Comparison of ENCODE assay signal across 9 cellular contexts in the genomic region with DNA sequence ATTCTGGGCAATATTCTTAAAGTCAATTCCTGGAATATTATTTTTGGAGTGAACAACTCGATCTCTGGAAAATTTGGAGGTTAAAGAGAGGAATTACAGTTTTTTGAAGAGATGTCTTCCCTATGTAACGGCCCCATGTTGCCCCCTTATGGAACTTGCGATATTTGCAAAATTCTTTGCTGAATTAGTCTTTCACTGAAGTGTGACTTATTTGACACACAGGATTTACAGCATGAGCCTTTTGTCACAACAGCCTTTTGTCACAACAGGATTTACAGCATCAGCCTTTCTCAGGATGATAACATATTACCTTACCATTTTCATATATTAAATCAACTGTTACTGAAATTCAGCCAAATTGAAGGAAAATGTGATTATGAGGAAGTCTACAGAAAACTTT. TPM values are rescaled to one million over a fixed set of nuclear protein-coding genes. Genes with fewer than 3 reads are reported as not detected.
A peak's percentile ranks its signal among the peaks of the same experiment; 100 is the strongest.
DNase-seq lines count a peak whose midpoint lies in the region; ATAC-seq and TF ChIP-seq lines count a peak whose summit lies in the region.
"Had no signal": no experiment of that assay in that cellular context is flagged by ENCODE, and none has a peak within 500 bp of the region (broad histone marks: within the 10 kb centered on the region; RNA-seq: fewer than 3 reads in every experiment).

No MANE protein-coding gene starts in this region.

- TF ChIP-seq CTCF in HFF-Myc (IDR thresholded peaks at IDR 0.05; ENCODE audit: low read depth, low read length, missing control alignments) (peak; percentile 56), thyroid gland (IDR thresholded peaks at IDR 0.05) (peak in 4 of 6 experiments; percentile 13 to 70 (median 46))

- H3K27me3 ChIP-seq in thyroid gland: no peaks in the 10 kb centered on the region

- no peaks in the 10 kb centered on the region for H3K9me3 ChIP-seq in thyroid gland

- POLR2A ChIA-PET in activated CD4-positive, alpha-beta T cell treated with anti-CD3 and anti-CD28 coated beads for 36 hours (lab: Charles Lee): no interaction called here
- POLR2A ChIA-PET in activated naive CD8-positive, alpha-beta T cell treated with anti-CD3 and anti-CD28 coated beads, Interleukin-2, amount 10 ng/mL, durations not matched to agents 7 days and 5 days (lab: Charles Lee): no interaction called here

- H3K27ac Mint-ChIP-seq in activated CD4-positive, alpha-beta T cell treated with anti-CD3 and anti-CD28 coated beads for 36 hours: no peak overlapping the region
- no peak overlapping the region for H3K27ac Mint-ChIP-seq in activated naive CD8-positive, alpha-beta T cell treated with anti-CD3 and anti-CD28 coated beads, Interleukin-2, amount 10 ng/mL, durations not matched to agents 7 days and 5 days
- H3K27ac Mint-ChIP-seq: CD8-positive, alpha-beta memory T cell had no signal

- H3K36me3 Mint-ChIP-seq in activated CD4-positive, alpha-beta T cell treated with anti-CD3 and anti-CD28 coated beads for 36 hours (ENCODE audit: low read depth): no peaks in the 10 kb centered on the region
- peaks cover 7% of the 10 kb centered on the region for H3K36me3 Mint-ChIP-seq in activated naive CD8-positive, alpha-beta T cell treated with anti-CD3 and anti-CD28 coated beads, Interleukin-2, amount 10 ng/mL, durations not matched to agents 7 days and 5 days

- H3K27ac ChIP-seq in thyroid gland: no peak overlapping the region

- no peaks in the 10 kb centered on the region for H3K9me3 Mint-ChIP-seq in activated CD4-positive, alpha-beta T cell treated with anti-CD3 and anti-CD28 coated beads for 36 hours (ENCODE audit: low read depth)
- H3K9me3 Mint-ChIP-seq in activated naive CD8-positive, alpha-beta T cell treated with anti-CD3 and anti-CD28 coated beads, Interleukin-2, amount 10 ng/mL, durations not matched to agents 7 days and 5 days: peaks cover 3% of the 10 kb centered on the region

- no peaks in the 10 kb centered on the region for H3K36me3 ChIP-seq in thyroid gland

- H3K27me3 Mint-ChIP-seq in activated CD4-positive, alpha-beta T cell treated with anti-CD3 and anti-CD28 coated beads for 36 hours: peaks cover 2% of the 10 kb centered on the region
- H3K27me3 Mint-ChIP-seq in activated naive CD8-positive, alpha-beta T cell treated with anti-CD3 and anti-CD28 coated beads, Interleukin-2, amount 10 ng/mL, durations not matched to agents 7 days and 5 days: peaks cover 49% of the 10 kb centered on the region

- no peak for TF ChIP-seq POLR2A in thyroid gland (IDR thresholded peaks at IDR 0.05)

- CTCF ChIA-PET in activated CD4-positive, alpha-beta T cell treated with anti-CD3 and anti-CD28 coated beads for 36 hours (lab: Charles Lee): interaction anchor here (0.7 to 5.8 kb wide), 7 partner anchors 17 to 143 kb away, joined by 3 to 34 read pairs (median 5); no protein-coding TSS in a partner anchor

- peaks cover 0 to 10% of the 10 kb centered on the region in 2 donors for H3K4me1 ChIP-seq in thyroid gland

- intact Hi-C loops in activated CD4-positive, alpha-beta T cell treated with anti-CD3 and anti-CD28 coated beads for 36 hours (cut with DNase I, micrococcal nuclease): loop anchor here (1.0 to 5.0 kb wide), 3 partner anchors 97 to 312 kb away; no protein-coding TSS in a partner anchor
- intact Hi-C loops in thyroid gland (cut with DNase I): no loop called here

- WGBS in thyroid gland, 2 donors: 27 to 28% methylated on average over 3 of the region's 3 CpGs

- no peak overlapping the region for H3K4me3 ChIP-seq in HFF-Myc (replicated peaks; ENCODE audit: low read depth, low read length)
- H3K4me3 ChIP-seq in thyroid gland (replicated peaks in 1 of 3): no peak overlapping the region

- peaks cover 24% of the 10 kb centered on the region for H3K4me1 Mint-ChIP-seq in activated CD4-positive, alpha-beta T cell treated with anti-CD3 and anti-CD28 coated beads for 36 hours
- H3K4me1 Mint-ChIP-seq in activated naive CD8-positive, alpha-beta T cell treated with anti-CD3 and anti-CD28 coated beads, Interleukin-2, amount 10 ng/mL, durations not matched to agents 7 days and 5 days: peaks cover 13% of the 10 kb centered on the region

- no peak for ATAC-seq in activated CD4-positive, alpha-beta T cell treated with anti-CD3 and anti-CD28 coated beads for 36 hours
- ATAC-seq in activated naive CD8-positive, alpha-beta T cell treated with anti-CD3 and anti-CD28 coated beads, Interleukin-2, amount 10 ng/mL, durations not matched to agents 7 days and 5 days (ENCODE audit: low read depth): peak; percentile 60
- ATAC-seq in HG03045 (IDR thresholded peaks at IDR 0.05; ENCODE audit: unreplicated experiment): no peak

- peak; percentile 53 for DNase-seq in activated CD4-positive, alpha-beta T cell treated with anti-CD3 and anti-CD28 coated beads for 36 hours
- no peak for DNase-seq in activated CD4-positive, alpha-beta T cell treated with anti-CD3 and anti-CD28 coated beads for 1 hour
- DNase-seq in HFF-Myc (ENCODE audit: extremely low read depth, low read depth) (peak; percentile 41), NCI-H460 (ENCODE audit: extremely low read depth, low read depth) (peak; percentile 27), iPS-NIHi7 (ENCODE audit: extremely low spot score) (peak; percentile 40), thyroid gland (peak in 1 of 2 donors; percentile 3)
- DNase-seq in activated naive CD8-positive, alpha-beta T cell treated with anti-CD3 and anti-CD28 coated beads, Interleukin-2, amount 10 ng/mL, durations not matched to agents 7 days and 5 days: no peak

- H3K4me3 Mint-ChIP-seq in activated CD4-positive, alpha-beta T cell treated with anti-CD3 and anti-CD28 coated beads for 36 hours: no peak overlapping the region
- H3K4me3 Mint-ChIP-seq in activated naive CD8-positive, alpha-beta T cell treated with anti-CD3 and anti-CD28 coated beads, Interleukin-2, amount 10 ng/mL, durations not matched to agents 7 days and 5 days: no peak overlapping the region
- H3K4me3 Mint-ChIP-seq: CD8-positive, alpha-beta memory T cell had no signal

RNA-seq across cellular contexts. Expression of gene SPTSSB, which starts 37.8 kb away (rescaled TPM):
- total RNA-seq in activated CD4-positive, alpha-beta T cell treated with anti-CD3 and anti-CD28 coated beads for 36 hours: not detected
- not detected in 2 replicates for total RNA-seq in NCI-H460 (2014; rRNA removed; shearing (Covaris generic))
- not detected in 2 replicates for polyA plus RNA-seq in NCI-H460 (2014; cell fraction: nucleus; rRNA removed)
- under 1 TPM in 1 of 2 experiments, not detected in 1; 0.08 TPM for total RNA-seq in activated naive CD8-positive, alpha-beta T cell treated with anti-CD3 and anti-CD28 coated beads, Interleukin-2, amount 10 ng/mL, durations not matched to agents 7 days and 5 days
- not detected for total RNA-seq in thyroid gland
- total RNA-seq: CD8-positive, alpha-beta memory T cell had no signal

Comparison
In these comparisons a context has a peak if more than half of its experiments do, and no peak if none do; other contexts are left out.
1. DNase-seq: peak in activated CD4-positive, alpha-beta T cell treated with anti-CD3 and anti-CD28 coated beads for 36 hours (single experiment), HFF-Myc (single experiment), NCI-H460 (single experiment) and iPS-NIHi7 (single experiment); none in activated CD4-positive, alpha-beta T cell treated with anti-CD3 and anti-CD28 coated beads for 1 hour (single experiment) and activated naive CD8-positive, alpha-beta T cell treated with anti-CD3 and anti-CD28 coated beads, Interleukin-2, amount 10 ng/mL, durations not matched to agents 7 days and 5 days (single experiment).